Comparison of ENCODE assay signal across 13 cellular contexts in genomic region chr3:177802151-177802900, GRCh38.
DNase-seq lines count a peak whose midpoint lies in the region; ATAC-seq and TF ChIP-seq lines count a peak whose summit lies in the region.
"Had no signal": no experiment of that assay in that cellular context is flagged by ENCODE, and none has a peak within 500 bp of the region (broad histone marks: within the 10 kb centered on the region; RNA-seq: fewer than 3 reads in every experiment).

No MANE protein-coding gene starts in this region.

- ATAC-seq in lung (ENCODE audit: insufficient read depth, low FRiP score) (peak; percentile 49), GM21390 (IDR thresholded peaks at IDR 0.05; ENCODE audit: unreplicated experiment) (no peak)
- no peak for ATAC-seq in activated T-helper 17 cell treated with anti-CD3 and anti-CD28 coated beads, Interleukin-2, amount 50 U/mL, for 72 hours (replicated peaks)
- ATAC-seq: naive thymus-derived CD8-positive, alpha-beta T cell had no signal

- peak overlapping the region in 1 of 2 donors; percentile 69 for H3K27ac ChIP-seq in lung (ENCODE audit: low read depth in 1 of 2, low read length in 1 of 2)
- H3K27ac ChIP-seq: VCaP had no signal

- H3K9me3 ChIP-seq in lung (ENCODE audit: control insufficient read depth in 2 of 2, insufficient read depth in 1 of 2, low read length in 1 of 2): no peaks in the 10 kb centered on the region

- H3K36me3 ChIP-seq in lung (ENCODE audit: control insufficient read depth in 2 of 2, insufficient read depth in 2 of 2, low read length in 2 of 2): no peaks in the 10 kb centered on the region

- WGBS in lung, 2 donors: 62 to 81% methylated on average over 5 of the region's 5 CpGs

- TF ChIP-seq CTCF in lung (IDR thresholded peaks at IDR 0.05; ENCODE audit: control extremely low read depth, extremely low read depth): no peak
- TF ChIP-seq CTCF in GM13976 (IDR thresholded peaks at IDR 0.05; ENCODE audit: borderline replicate concordance, control extremely low read depth, extremely low read depth, insufficient read depth, missing control alignments): no peak

- in situ Hi-C loops in GM13976 (cut with MboI; ENCODE audit: low sequenced_read_pairs, unreplicated experiment): no loop called here

- no peaks in the 10 kb centered on the region for H3K4me1 Mint-ChIP-seq in activated T-helper 17 cell treated with anti-CD3 and anti-CD28 coated beads, Interleukin-2, amount 50 U/mL, for 72 hours

- no peak overlapping the region for H3K27ac Mint-ChIP-seq in activated T-helper 17 cell treated with anti-CD3 and anti-CD28 coated beads, Interleukin-2, amount 50 U/mL, for 72 hours
- H3K27ac Mint-ChIP-seq: activated T-helper 1 cell treated with anti-CD3 and anti-CD28 coated beads, Interleukin-12 subunit alpha, Interleukin-12 subunit beta, Interleukin-2, Interleukin-4 antibody, amounts not matched to agents 30 ng/mL and 10 ng/mL and 1 ng/mL, durations not matched to agents 14 hours and 24 hours and 36 hours; dendritic cell treated with granulocyte-macrophage colony-stimulating factor and Interleukin-4, amounts not matched to agents 40 ng/mL and 50 ng/mL, for 4 days; naive thymus-derived CD8-positive, alpha-beta T cell had no signal

- no peaks in the 10 kb centered on the region for H3K36me3 Mint-ChIP-seq in activated T-helper 17 cell treated with anti-CD3 and anti-CD28 coated beads, Interleukin-2, amount 50 U/mL, for 72 hours (ENCODE audit: low read depth)
- H3K36me3 Mint-ChIP-seq: naive thymus-derived CD8-positive, alpha-beta T cell had no signal

- no peaks in the 10 kb centered on the region for H3K27me3 ChIP-seq in lung (ENCODE audit: control insufficient read depth, insufficient read depth)

- H3K4me3 Mint-ChIP-seq in activated T-helper 17 cell treated with anti-CD3 and anti-CD28 coated beads, Interleukin-2, amount 50 U/mL, for 72 hours: no peak overlapping the region
- H3K4me3 Mint-ChIP-seq: activated T-helper 1 cell treated with anti-CD3 and anti-CD28 coated beads, Interleukin-12 subunit alpha, Interleukin-12 subunit beta, Interleukin-2, Interleukin-4 antibody, amounts not matched to agents 30 ng/mL and 10 ng/mL and 1 ng/mL, durations not matched to agents 14 hours and 24 hours and 36 hours; dendritic cell treated with granulocyte-macrophage colony-stimulating factor and Interleukin-4, amounts not matched to agents 40 ng/mL and 50 ng/mL, for 4 days; naive thymus-derived CD8-positive, alpha-beta T cell had no signal

- DNase-seq in DMS 273 (lab: John Stamatoyannopoulos, UW; ENCODE audit: unreplicated experiment) (peak; percentile 80), NCI-H1092 treated with DMSO at 0.1 percent for 48 hours (lab: John Stamatoyannopoulos, UW) (peak; percentile 93), SK-N-DZ (ENCODE audit: low spot score) (peak; percentile 38), lung (ENCODE audit: low spot score) (no peak), GM13976 (ENCODE audit: low spot score) (no peak), NOMO-1 treated with dmso at 0.1 percent for 144 hours (lab: John Stamatoyannopoulos, UW; ENCODE audit: unreplicated experiment) (no peak)
- DNase-seq: naive thymus-derived CD8-positive, alpha-beta T cell; stimulated activated CD4-positive, alpha-beta T cell treated with anti-CD3 and anti-CD28 coated beads, Interleukin-4, amount 100 ng/mL, for 1 hour had no signal

- H3K4me3 ChIP-seq in lung: no peak overlapping the region

- H3K27me3 Mint-ChIP-seq in activated T-helper 17 cell treated with anti-CD3 and anti-CD28 coated beads, Interleukin-2, amount 50 U/mL, for 72 hours: peaks cover 3% of the 10 kb centered on the region
- H3K27me3 Mint-ChIP-seq: dendritic cell treated with granulocyte-macrophage colony-stimulating factor and Interleukin-4, amounts not matched to agents 40 ng/mL and 50 ng/mL, for 4 days; naive thymus-derived CD8-positive, alpha-beta T cell had no signal

- no peaks in the 10 kb centered on the region for H3K9me3 Mint-ChIP-seq in activated T-helper 17 cell treated with anti-CD3 and anti-CD28 coated beads, Interleukin-2, amount 50 U/mL, for 72 hours
- H3K9me3 Mint-ChIP-seq: activated T-helper 1 cell treated with anti-CD3 and anti-CD28 coated beads, Interleukin-12 subunit alpha, Interleukin-12 subunit beta, Interleukin-2, Interleukin-4 antibody, amounts not matched to agents 30 ng/mL and 10 ng/mL and 1 ng/mL, durations not matched to agents 14 hours and 24 hours and 36 hours; dendritic cell treated with granulocyte-macrophage colony-stimulating factor and Interleukin-4, amounts not matched to agents 40 ng/mL and 50 ng/mL, for 4 days; naive thymus-derived CD8-positive, alpha-beta T cell had no signal

- peaks cover 2 to 5% of the 10 kb centered on the region in 2 donors for H3K4me1 ChIP-seq in lung (ENCODE audit: control insufficient read depth in 2 of 2, insufficient read depth in 2 of 2, low read length in 2 of 2)

Comparison
In these comparisons a context has a peak if more than half of its experiments do, and no peak if none do; other contexts are left out.
1. DNase-seq: peak in DMS 273 (single experiment), NCI-H1092 treated with DMSO at 0.1 percent for 48 hours (single experiment) and SK-N-DZ (single experiment); none in lung (single experiment), GM13976 (single experiment) and NOMO-1 treated with dmso at 0.1 percent for 144 hours (single experiment).